Comparison of ENCODE assay signal across 15 cellular contexts in the genomic region with DNA sequence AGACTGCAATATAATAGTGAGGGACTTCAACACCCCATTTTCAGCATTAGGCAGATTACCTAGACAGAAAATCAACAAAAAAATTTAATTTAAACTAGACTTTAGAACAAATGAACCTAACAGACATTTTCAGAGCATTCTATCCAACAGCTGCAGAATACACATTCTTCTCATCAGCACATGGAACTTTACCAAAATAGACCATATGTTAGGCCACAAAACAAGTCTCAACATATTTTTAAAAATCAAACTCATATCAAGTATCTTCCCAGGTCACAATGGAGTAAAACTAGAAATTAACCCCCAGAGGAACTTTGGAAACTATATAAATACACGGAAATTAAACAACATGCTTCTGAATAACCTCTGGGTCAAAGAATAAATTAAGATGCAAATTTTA.
"Had no signal": no experiment of that assay in that cellular context is flagged by ENCODE, and none has a peak within 500 bp of the region (broad histone marks: within the 10 kb centered on the region; RNA-seq: fewer than 3 reads in every experiment).

No MANE protein-coding gene starts in this region.

- DNase-seq: activated B cell treated with CpG ODN at 0.5 μM for 24 hours; activated CD4-positive, alpha-beta T cell treated with anti-CD3 and anti-CD28 coated beads, Interleukin-2, amount 50 U/mL, for 1 hour; activated CD8-positive, alpha-beta T cell treated with anti-CD3 and anti-CD28 coated beads for 36 hours; activated gamma-delta T cell treated with Interleukin-2 at 50 U/mL for 16 hours; activated naive CD4-positive, alpha-beta T cell treated with anti-CD3 and anti-CD28 coated beads, Interleukin-2, amount 50 U/mL, for 16 hours; activated T-cell treated with anti-CD3 and anti-CD28 coated beads, Interleukin-2, amount 50 U/mL, for 4 hours; amniotic stem cell; brain microvascular endothelial cell; head of caudate nucleus; hippocampal formation; kidney; left colon; spleen; stimulated activated naive CD4-positive, alpha-beta T cell; tibial artery had no signal
